Comparison of ENCODE assay signal across 23 cellular contexts in genomic region chr2:65379168-65379672, GRCh38. TPM values are rescaled to one million over a fixed set of nuclear protein-coding genes. Genes with fewer than 3 reads are reported as not detected.
A peak's percentile ranks its signal among the peaks of the same experiment; 100 is the strongest.
DNase-seq lines count a peak whose midpoint lies in the region; TF ChIP-seq lines count a peak whose summit lies in the region.
"Had no signal": no experiment of that assay in that cellular context is flagged by ENCODE, and none has a peak within 500 bp of the region (broad histone marks: within the 10 kb centered on the region; RNA-seq: fewer than 3 reads in every experiment).

No MANE protein-coding gene starts in this region.

- TF ChIP-seq POLR2A in esophagus muscularis mucosa (IDR thresholded peaks at IDR 0.05; ENCODE audit: low read depth), result no peak

- peaks cover 53 to 100% (median 87%) of the 10 kb centered on the region in 11 experiments for H4K20me1 ChIP-seq in BLaER1 treated with 17β-estradiol and CSF1 and Interleukin-3, amounts not matched to agents 10 nM and 100 nM
- H4K20me1 ChIP-seq in OCI-LY7 (ENCODE audit: insufficient read depth, low read length) (no peaks in the 10 kb centered on the region), smooth muscle cell (ENCODE audit: low read depth) (peaks cover 90% of the 10 kb centered on the region)

- TF ChIP-seq CTCF in OCI-LY7 (conservative IDR thresholded peaks at IDR 0.05; ENCODE audit: low read length) (no peak), esophagus muscularis mucosa (IDR thresholded peaks at IDR 0.05) (no peak), smooth muscle cell (IDR thresholded peaks at IDR 0.05; ENCODE audit: borderline replicate concordance, insufficient read depth, poor library complexity, severe bottlenecking) (no peak), GM10266 (IDR thresholded peaks at IDR 0.05; ENCODE audit: control insufficient read depth, insufficient read depth, low read depth, missing control alignments) (no peak)

- intact Hi-C loops in OCI-LY7 (cut with micrococcal nuclease; ENCODE audit: unreplicated experiment) (no loop called here), esophagus muscularis mucosa (cut with DNase I) (no loop called here)

- TF ChIP-seq EP300 in esophagus muscularis mucosa (IDR thresholded peaks at IDR 0.05), result no peak

- H3K9me3 ChIP-seq in BLaER1 treated with 17β-estradiol and CSF1 and Interleukin-3, amounts not matched to agents 10 nM and 100 nM (replicated peaks in 1 of 11), result no peaks in the 10 kb centered on the region
- H3K9me3 ChIP-seq in OCI-LY7 (ENCODE audit: low read length) (no peaks in the 10 kb centered on the region), esophagus muscularis mucosa (no peaks in the 10 kb centered on the region), smooth muscle cell (replicated peaks; ENCODE audit: low read depth) (no peaks in the 10 kb centered on the region)
- H3K9me3 ChIP-seq: MG63 had no signal

- H2AFZ ChIP-seq in OCI-LY7 (ENCODE audit: low read length) (no peak overlapping the region), smooth muscle cell (ENCODE audit: low read depth) (no peak overlapping the region)
- H2AFZ ChIP-seq: GM23248 had no signal

- DNase-seq in OCI-LY7 (ENCODE audit: low spot score) (no peak), esophagus muscularis mucosa (ENCODE audit: extremely low spot score) (peak; percentile 60), smooth muscle cell (lab: John Stamatoyannopoulos, UW; ENCODE audit: unreplicated experiment) (no peak), NCI-H1694 treated with DMSO at 0.1 percent for 48 hours (lab: John Stamatoyannopoulos, UW) (no peak), NCI-H524 treated with DMSO at 0.1 percent for 48 hours (lab: John Stamatoyannopoulos, UW) (no peak), GM10266 (ENCODE audit: extremely low spot score) (no peak)
- DNase-seq: CD4-positive, CD25-positive, alpha-beta regulatory T cell; COR-L47; DMS 273 treated with DMSO at 0.1 percent for 48 hours; DMS79 treated with DMSO at 0.1 percent for 48 hours; GM23248; H9; MG63; NCI-H1417 treated with DMSO at 0.1 percent for 48 hours; NCI-H187 treated with DMSO at 0.1 percent for 48 hours; NK-92 treated with Interleukin-12 subunit alpha and Interleukin-12 subunit beta, amount 100 ng/mL, for 24 hours; RPMI8226; SHP77 treated with DMSO at 0.1 percent for 48 hours; SW 1271; T-helper 2 cell had no signal

- CTCF ChIA-PET in OCI-LY7 (lab: Charles Lee; ENCODE audit: unreplicated experiment), result no interaction called here

- peaks cover 5 to 28% (median 9%) of the 10 kb centered on the region in 11 experiments; a peak in 16 of 22 replicates for H3K36me3 ChIP-seq in BLaER1 treated with 17β-estradiol and CSF1 and Interleukin-3, amounts not matched to agents 10 nM and 100 nM
- H3K36me3 ChIP-seq in OCI-LY7 (ENCODE audit: insufficient read depth, low read length) (peaks cover 23% of the 10 kb centered on the region), esophagus muscularis mucosa (no peaks in the 10 kb centered on the region), smooth muscle cell (ENCODE audit: low read depth) (no peaks in the 10 kb centered on the region)
- H3K36me3 ChIP-seq: MG63 had no signal

- no peak overlapping the region for H3K9ac ChIP-seq in BLaER1 treated with 17β-estradiol and CSF1 and Interleukin-3, amounts not matched to agents 10 nM and 100 nM
- no peak overlapping the region for H3K9ac ChIP-seq in smooth muscle cell (ENCODE audit: low read depth)
- H3K9ac ChIP-seq: GM23248 had no signal

- WGBS in esophagus muscularis mucosa, result 84% methylated on average over 3 of the region's 3 CpGs
- WGBS in smooth muscle cell (ENCODE audit: low lambda C conversion rate), result 100% methylated on average over 3 of the region's 3 CpGs

- peak overlapping the region in 1 of 11 experiments; percentile 3; a peak in 1 of 22 replicates for H3K27ac ChIP-seq in BLaER1 treated with 17β-estradiol and CSF1 and Interleukin-3, amounts not matched to agents 10 nM and 100 nM
- H3K27ac ChIP-seq in OCI-LY7 (ENCODE audit: low read depth, low read length, poor library complexity, severe bottlenecking) (no peak overlapping the region), esophagus muscularis mucosa (replicated peaks in 1 of 4) (no peak overlapping the region), smooth muscle cell (ENCODE audit: low read depth) (peak overlapping the region; percentile 68)
- H3K27ac ChIP-seq: GM23248, SK-N-MC had no signal

- H3F3A ChIP-seq in smooth muscle cell (ENCODE audit: low read depth), result peaks cover 9% of the 10 kb centered on the region

- H3K27me3 ChIP-seq in BLaER1 treated with 17β-estradiol and CSF1 and Interleukin-3, amounts not matched to agents 10 nM and 100 nM, result no peaks in the 10 kb centered on the region
- H3K27me3 ChIP-seq in esophagus muscularis mucosa (no peaks in the 10 kb centered on the region), smooth muscle cell (ENCODE audit: low read depth) (no peaks in the 10 kb centered on the region)
- H3K27me3 ChIP-seq: MG63 had no signal

- no TSS peak for BruUV-seq in OCI-LY7 (replicated peaks; lab: Mats Ljungman, UMichigan)

- H3K4me3 ChIP-seq in BLaER1 treated with 17β-estradiol and CSF1 and Interleukin-3, amounts not matched to agents 10 nM and 100 nM, result no peak overlapping the region
- H3K4me3 ChIP-seq in OCI-LY7 (ENCODE audit: low read depth, low read length, poor library complexity, severe bottlenecking) (no peak overlapping the region), esophagus muscularis mucosa (no peak overlapping the region), smooth muscle cell (no peak overlapping the region)
- H3K4me3 ChIP-seq: GM12878, GM23248, MG63, SK-N-MC had no signal

- POLR2A ChIA-PET in OCI-LY7 (lab: Charles Lee), result interaction anchor here (0.8 to 1.0 kb wide), 2 partner anchors 12 to 16 kb away, joined by 3 to 4 read pairs; no protein-coding TSS in a partner anchor

- peak overlapping the region; percentile 65 to 96 (median 79) for H3K4me2 ChIP-seq in BLaER1 treated with 17β-estradiol and CSF1 and Interleukin-3, amounts not matched to agents 10 nM and 100 nM
- H3K4me2 ChIP-seq in OCI-LY7 (ENCODE audit: low read length), result peak overlapping the region; percentile 27
- no peak overlapping the region for H3K4me2 ChIP-seq in smooth muscle cell

- no peaks in the 10 kb centered on the region for H3K9me2 ChIP-seq in OCI-LY7 (ENCODE audit: insufficient read depth, low read length)

- H3K79me2 ChIP-seq in OCI-LY7 (ENCODE audit: insufficient read depth, low read depth, low read length), result peaks cover 18% of the 10 kb centered on the region; the same call in 1 of the 2 replicates
- H3K79me2 ChIP-seq in smooth muscle cell (ENCODE audit: low read depth), result peaks cover 65% of the 10 kb centered on the region

- H3K4me1 ChIP-seq in BLaER1 treated with 17β-estradiol and CSF1 and Interleukin-3, amounts not matched to agents 10 nM and 100 nM, result peaks cover 72 to 89% (median 74%) of the 10 kb centered on the region in 10 experiments
- H3K4me1 ChIP-seq in OCI-LY7 (ENCODE audit: insufficient read depth, low read length, poor library complexity, severe bottlenecking) (peaks cover 74% of the 10 kb centered on the region), esophagus muscularis mucosa (peaks cover 36 to 59% (median 44%) of the 10 kb centered on the region in 4 donors), smooth muscle cell (ENCODE audit: low read depth) (peaks cover 24% of the 10 kb centered on the region)

RNA-seq across cellular contexts. Expression of gene SPRED2, which starts 53.2 kb away (rescaled TPM):
- 4.9 and 8.0 TPM in 2 replicates for total RNA-seq in OCI-LY7 (2014; rRNA removed; shearing (Covaris generic))
- total RNA-seq in OCI-LY7 (2022) (41.9 and 49.1 TPM in 2 replicates), esophagus muscularis mucosa (10 to 100 TPM; 17.4 to 25.6 (median 18.7) TPM), smooth muscle cell (18.3 and 21.3 TPM in 2 replicates)
- 23.0 and 23.7 TPM in 2 replicates for polyA plus RNA-seq in smooth muscle cell
